ENCODE assay signal across 19 cellular contexts in genomic region chr12:6249580-6249979, GRCh38. TPM values are rescaled to one million over a fixed set of nuclear protein-coding genes. Genes with fewer than 3 reads are reported as not detected.
DNase-seq lines count a peak whose midpoint lies in the region; ATAC-seq and TF ChIP-seq lines count a peak whose summit lies in the region.
"Had no signal": no experiment of that assay in that cellular context is flagged by ENCODE, and none has a peak within 500 bp of the region (broad histone marks: within the 10 kb centered on the region; RNA-seq: fewer than 3 reads in every experiment).

No MANE protein-coding gene starts in this region.

- peak; percentile 38 for ATAC-seq in esophagus mucosa
- no peak for ATAC-seq in GM21423 (IDR thresholded peaks at IDR 0.05; ENCODE audit: unreplicated experiment)
- no peak for ATAC-seq in CD8-positive, alpha-beta T cell
- ATAC-seq: K562 had no signal

- no CpG with 5 or more reads among the region's 2 CpGs for WGBS in trophoblast cell (ENCODE audit: extremely low coverage, insufficient coverage, insufficient read length)
- no CpG with 5 or more reads among the region's 2 CpGs for WGBS in neuronal stem cell (ENCODE audit: extremely low coverage in 2 of 2, insufficient read length in 2 of 2, insufficient replicate concordance in 1 of 2), 2 donors

- H3K27me3 Mint-ChIP-seq in CD8-positive, alpha-beta T cell (ENCODE audit: low read depth): peaks cover 12% of the 10 kb centered on the region

- peak overlapping the region; percentile 6 for H3K4ac ChIP-seq in trophoblast cell (ENCODE audit: low read depth, low read length)
- H3K4ac ChIP-seq in neuronal stem cell (ENCODE audit: low read length): no peak overlapping the region

- H3K79me1 ChIP-seq in trophoblast cell (ENCODE audit: low read length) (peaks cover 11% of the 10 kb centered on the region), neuronal stem cell (ENCODE audit: low read depth, low read length) (no peaks in the 10 kb centered on the region)

- H3K18ac ChIP-seq in trophoblast cell (ENCODE audit: low read length): no peak overlapping the region
- H3K18ac ChIP-seq in neuronal stem cell (ENCODE audit: low read length): no peak overlapping the region

- no peak overlapping the region for H3K4me3 Mint-ChIP-seq in CD8-positive, alpha-beta T cell
- H3K4me3 Mint-ChIP-seq: B cell; CD8-positive, alpha-beta memory T cell; HFFc6 had no signal

- no peak overlapping the region for H3K27ac Mint-ChIP-seq in CD8-positive, alpha-beta T cell
- H3K27ac Mint-ChIP-seq: B cell; CD8-positive, alpha-beta memory T cell; HFFc6 had no signal

- peak overlapping the region; percentile 64 for H2BK5ac ChIP-seq in trophoblast cell (ENCODE audit: low read depth, low read length, poor library complexity)
- no peak overlapping the region for H2BK5ac ChIP-seq in neuronal stem cell (ENCODE audit: low read length)

- H3K4me2 ChIP-seq in trophoblast cell (ENCODE audit: low read length) (no peak overlapping the region), neuronal stem cell (ENCODE audit: insufficient read depth, low read length, poor library complexity, severe bottlenecking) (no peak overlapping the region)

- no peaks in the 10 kb centered on the region for H3K36me3 Mint-ChIP-seq in CD8-positive, alpha-beta T cell
- H3K36me3 Mint-ChIP-seq: CD8-positive, alpha-beta memory T cell had no signal

- H3K9ac ChIP-seq in trophoblast cell (ENCODE audit: low read length) (no peak overlapping the region), neuronal stem cell (ENCODE audit: low read depth, low read length, poor library complexity) (no peak overlapping the region)

- H3K14ac ChIP-seq in trophoblast cell (ENCODE audit: low read length): no peak overlapping the region
- no peak overlapping the region for H3K14ac ChIP-seq in neuronal stem cell (ENCODE audit: low read length)

- no peak overlapping the region for H2BK15ac ChIP-seq in neuronal stem cell (ENCODE audit: low read length)

- TF ChIP-seq CTCF in BE2C (IDR thresholded peaks at IDR 0.05; ENCODE audit: low read depth, low read length): no peak
- TF ChIP-seq CTCF in CD8-positive, alpha-beta T cell (IDR thresholded peaks at IDR 0.05): no peak

- H4K8ac ChIP-seq in trophoblast cell (ENCODE audit: low read depth, low read length) (peak overlapping the region; percentile 37), neuronal stem cell (ENCODE audit: low read depth, low read length) (no peak overlapping the region)

- no peak overlapping the region for H3K23ac ChIP-seq in trophoblast cell (ENCODE audit: low read length)
- no peak overlapping the region for H3K23ac ChIP-seq in neuronal stem cell (ENCODE audit: low read depth, low read length, poor library complexity)

- peaks cover 3% of the 10 kb centered on the region for H3K79me2 ChIP-seq in trophoblast cell (ENCODE audit: control insufficient read depth, insufficient read depth, low read length, poor library complexity)

- intact Hi-C loops in CD8-positive, alpha-beta T cell (cut with DNase I, micrococcal nuclease): no loop called here

- peaks cover 5% of the 10 kb centered on the region for H3K9me3 Mint-ChIP-seq in CD8-positive, alpha-beta T cell

- H2BK12ac ChIP-seq in trophoblast cell (ENCODE audit: low read length) (peak overlapping the region; percentile 78), neuronal stem cell (ENCODE audit: low read length) (no peak overlapping the region)

- peaks cover 21% of the 10 kb centered on the region for H3K36me3 ChIP-seq in BE2C
- no peaks in the 10 kb centered on the region for H3K36me3 ChIP-seq in trophoblast cell (ENCODE audit: control insufficient read depth in 1 of 2, insufficient read depth in 2 of 2, low read length in 2 of 2)
- H3K36me3 ChIP-seq in neuronal stem cell (replicated peaks in 1 of 2; ENCODE audit: control insufficient read depth in 2 of 2, insufficient read depth in 2 of 2, low read length in 2 of 2): no peaks in the 10 kb centered on the region
- H3K36me3 ChIP-seq in CD8-positive, alpha-beta T cell (ENCODE audit: insufficient read depth, low read length): no peaks in the 10 kb centered on the region
- H3K36me3 ChIP-seq: SJSA1 had no signal

- no peak overlapping the region for H4K12ac ChIP-seq in trophoblast cell (ENCODE audit: low read depth, low read length)

- H3K4me1 ChIP-seq in BE2C: peaks cover 33% of the 10 kb centered on the region
- peaks cover 15 to 17% of the 10 kb centered on the region in 2 experiments for H3K4me1 ChIP-seq in trophoblast cell (ENCODE audit: control insufficient read depth in 1 of 2, insufficient read depth in 2 of 2, low read length in 2 of 2)
- no peaks in the 10 kb centered on the region for H3K4me1 ChIP-seq in neuronal stem cell (ENCODE audit: control insufficient read depth in 2 of 2, insufficient read depth in 1 of 2, low read depth in 1 of 2, low read length in 2 of 2)
- no peaks in the 10 kb centered on the region for H3K4me1 ChIP-seq in CD8-positive, alpha-beta T cell (ENCODE audit: insufficient read depth, low read length)
- H3K4me1 ChIP-seq: SJSA1 had no signal

- POLR2A ChIA-PET in CD8-positive, alpha-beta T cell (lab: Charles Lee): no interaction called here

- H3K27ac ChIP-seq in trophoblast cell (ENCODE audit: low read depth, low read length): no peak overlapping the region
- no peak overlapping the region for H3K27ac ChIP-seq in neuronal stem cell (replicated peaks; ENCODE audit: low read length)
- no peak overlapping the region for H3K27ac ChIP-seq in CD8-positive, alpha-beta T cell (ENCODE audit: low read depth, low read length)
- H3K27ac ChIP-seq: RWPE1, SJSA1 had no signal

- no peak for DNase-seq in BE2C
- DNase-seq in NCI-H82 treated with DMSO at 0.1 percent for 48 hours (lab: John Stamatoyannopoulos, UW; ENCODE audit: unreplicated experiment): peak; percentile 83
- DNase-seq in trophoblast cell: no peak
- no peak for DNase-seq in neuronal stem cell (ENCODE audit: low spot score)
- no peak for DNase-seq in CD8-positive, alpha-beta T cell
- DNase-seq: ACHN, GOT3, HFFc6, NCI-H1105, NCI-H1694 treated with DMSO at 0.1 percent for 48 hours, NCI-H446 treated with DMSO at 0.1 percent for 48 hours, NCI-H774 had no signal

- H2AFZ ChIP-seq in trophoblast cell (ENCODE audit: insufficient read depth, low read length, poor library complexity): no peak overlapping the region
- H2AFZ ChIP-seq in neuronal stem cell (ENCODE audit: low read length): no peak overlapping the region

- H3K9me3 ChIP-seq in BE2C: no peaks in the 10 kb centered on the region
- H3K9me3 ChIP-seq in trophoblast cell (ENCODE audit: insufficient read depth, low read depth, low read length): no peaks in the 10 kb centered on the region
- no peaks in the 10 kb centered on the region for H3K9me3 ChIP-seq in neuronal stem cell (replicated peaks in 1 of 2; ENCODE audit: control insufficient read depth in 2 of 2, insufficient read depth in 1 of 2, low read depth in 1 of 2, low read length in 2 of 2)
- no peaks in the 10 kb centered on the region for H3K9me3 ChIP-seq in CD8-positive, alpha-beta T cell (ENCODE audit: low read length)

- no peaks in the 10 kb centered on the region for H3K27me3 ChIP-seq in BE2C
- no peaks in the 10 kb centered on the region for H3K27me3 ChIP-seq in trophoblast cell (ENCODE audit: insufficient read depth, low read length)
- peaks cover 0 to 15% (median 0%) of the 10 kb centered on the region in 3 experiments for H3K27me3 ChIP-seq in neuronal stem cell (ENCODE audit: control insufficient read depth in 3 of 3, insufficient read depth in 3 of 3, low read depth in 1 of 3, low read length in 3 of 3)
- H3K27me3 ChIP-seq in CD8-positive, alpha-beta T cell (ENCODE audit: insufficient read depth, low read length): no peaks in the 10 kb centered on the region

- H2BK120ac ChIP-seq in trophoblast cell (ENCODE audit: insufficient read depth, low read length, poor library complexity) (peak overlapping the region; percentile 55), neuronal stem cell (ENCODE audit: low read depth, low read length) (no peak overlapping the region)

- H2AK5ac ChIP-seq in trophoblast cell (ENCODE audit: low read length): no peak overlapping the region
- no peak overlapping the region for H2AK5ac ChIP-seq in neuronal stem cell (ENCODE audit: low read depth, low read length)

- H3K4me1 Mint-ChIP-seq in CD8-positive, alpha-beta T cell (ENCODE audit: low read depth): no peaks in the 10 kb centered on the region
- H3K4me1 Mint-ChIP-seq: B cell; CD8-positive, alpha-beta memory T cell had no signal

- peak overlapping the region; percentile 68 for H4K91ac ChIP-seq in trophoblast cell (ENCODE audit: low read depth, low read length)
- no peak overlapping the region for H4K91ac ChIP-seq in neuronal stem cell (ENCODE audit: low read depth, low read length, poor library complexity)

- H3K4me3 ChIP-seq in BE2C (ENCODE audit: low read depth, low read length): peak overlapping the region; percentile 53
- H3K4me3 ChIP-seq in trophoblast cell (ENCODE audit: low read depth, low read length): no peak overlapping the region
- no peak overlapping the region for H3K4me3 ChIP-seq in neuronal stem cell (ENCODE audit: low read length in 2 of 2)
- H3K4me3 ChIP-seq in CD8-positive, alpha-beta T cell (ENCODE audit: low read depth, low read length): no peak overlapping the region
- H3K4me3 ChIP-seq: K562, SJSA1 had no signal

- CTCF ChIA-PET in CD8-positive, alpha-beta T cell (lab: Charles Lee): interaction anchor here (2.4 kb wide), 1 partner anchor 38 kb away, joined by 7 read pairs; no protein-coding TSS in a partner anchor

RNA-seq across cellular contexts. Expression of gene CD9, which starts 49.4 kb away (rescaled TPM):
- polyA plus RNA-seq in BE2C (2012; ENCODE audit: insufficient read depth, insufficient read length, low read depth): 26.6 TPM
- total RNA-seq in esophagus mucosa: 597 TPM
- polyA plus RNA-seq in trophoblast cell (2013): 675 and 739 TPM in 2 replicates
- 6.3 TPM for polyA plus RNA-seq in neuronal stem cell (2013, experiment 1 of 2)
- 6.4 TPM for polyA plus RNA-seq in neuronal stem cell (2013, experiment 2 of 2)
- 1 to 10 TPM; 1.3 to 1.8 TPM for total RNA-seq in CD8-positive, alpha-beta T cell

Comparison
In these comparisons a context has a peak if more than half of its experiments do, and no peak if none do; other contexts are left out.
1. RNA of gene CD9, which starts 49.4 kb away (total RNA-seq): 597 TPM in esophagus mucosa (single experiment); 1.3 to 1.8 TPM in CD8-positive, alpha-beta T cell; every median in the first group is over 100 times any median in the second.